In the genomic region with DNA sequence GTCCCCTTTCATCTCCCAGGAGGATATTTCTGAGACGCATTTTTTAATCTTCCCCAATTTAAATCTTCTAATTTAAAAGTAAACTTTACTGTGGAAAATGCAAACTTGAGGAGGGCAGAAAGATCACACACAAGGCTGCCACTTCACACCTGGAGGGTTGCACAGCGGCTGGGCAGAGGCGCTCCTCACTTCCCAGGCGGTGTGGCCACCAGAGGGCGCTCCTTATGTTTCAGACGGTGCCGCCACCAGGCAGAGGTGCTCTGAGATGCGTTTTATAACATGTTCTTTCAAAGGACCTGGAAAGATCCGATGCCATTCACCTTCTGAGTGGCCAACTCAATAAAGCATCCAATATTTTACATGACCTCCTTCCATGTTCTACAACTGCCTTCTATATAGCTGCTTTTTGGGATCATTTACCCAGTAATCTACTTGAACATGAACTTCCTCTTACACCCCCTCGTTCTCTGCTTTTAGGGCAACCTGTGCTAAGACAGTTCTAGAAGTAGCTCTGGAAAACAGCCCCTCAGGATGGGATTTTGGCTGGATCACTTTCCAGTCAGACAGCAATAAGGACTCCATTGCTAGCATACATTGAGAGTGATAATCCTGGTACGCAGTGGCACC, we compare ENCODE assay signal across 9 cellular contexts. TPM values are rescaled to one million over a fixed set of nuclear protein-coding genes. Genes with fewer than 3 reads are reported as not detected.
DNase-seq lines count a peak whose midpoint lies in the region; ATAC-seq and TF ChIP-seq lines count a peak whose summit lies in the region.
"Had no signal": no experiment of that assay in that cellular context is flagged by ENCODE, and none has a peak within 500 bp of the region (broad histone marks: within the 10 kb centered on the region; RNA-seq: fewer than 3 reads in every experiment).

No MANE protein-coding gene starts in this region.

- no peak overlapping the region for H3K4me2 ChIP-seq in PC-3 (ENCODE audit: low read length)

- CTCF ChIA-PET in PC-3 (lab: Charles Lee), result no interaction called here

- peaks cover 25% of the 10 kb centered on the region for H3K27me3 ChIP-seq in PC-3 (ENCODE audit: low read length)
- no peaks in the 10 kb centered on the region for H3K27me3 ChIP-seq in ovary

- TF ChIP-seq EP300 in ovary (IDR thresholded peaks at IDR 0.05), result no peak

- TF ChIP-seq POLR2A in ovary (IDR thresholded peaks at IDR 0.05), result no peak

- no peaks in the 10 kb centered on the region for H4K20me1 ChIP-seq in PC-3 (ENCODE audit: low read length)

- peak; percentile 63 for DNase-seq in NCI-H82 (lab: John Stamatoyannopoulos, UW)
- DNase-seq in NCI-H82 treated with DMSO at 0.1 percent for 48 hours (lab: John Stamatoyannopoulos, UW; ENCODE audit: unreplicated experiment), result no peak
- DNase-seq in PC-3, result peak; percentile 41
- peak; percentile 17 for DNase-seq in epithelial cell of esophagus (ENCODE audit: low read depth)
- DNase-seq in stimulated activated CD4-positive, alpha-beta T cell treated with anti-CD3 and anti-CD28 coated beads, Interleukin-4, amount 100 ng/mL, for 1 hour, result peak; percentile 26
- DNase-seq in LoVo (ENCODE audit: low spot score), result no peak
- DNase-seq in islet precursor cell, result no peak
- DNase-seq in ovary, result no peak
- DNase-seq: nucleus accumbens had no signal

- POLR2A ChIA-PET in PC-3 (lab: Charles Lee; ENCODE audit: unreplicated experiment), result no interaction called here

- no peak overlapping the region for H3K4me3 ChIP-seq in PC-3 (ENCODE audit: low read length)
- no peak overlapping the region for H3K4me3 ChIP-seq in epithelial cell of esophagus (ENCODE audit: low read length)
- no peak overlapping the region for H3K4me3 ChIP-seq in ovary

- TF ChIP-seq CTCF in PC-3 (conservative IDR thresholded peaks at IDR 0.05; ENCODE audit: low read depth, low read length), result peak; percentile 62
- TF ChIP-seq CTCF in epithelial cell of esophagus (IDR thresholded peaks at IDR 0.05; ENCODE audit: insufficient read depth, low read depth, low read length, missing control alignments), result peak; percentile 25
- no peak for TF ChIP-seq CTCF in ovary (IDR thresholded peaks at IDR 0.05)

- WGBS in ovary, 3 donors, result 43 to 51% (median 48%) methylated on average over 11 of the region's 11 CpGs

- H3K27ac ChIP-seq in PC-3 (ENCODE audit: low read length) (no peak overlapping the region), ovary (no peak overlapping the region)

- H3K9me2 ChIP-seq in PC-3 (replicated peaks; ENCODE audit: low read length), result no peaks in the 10 kb centered on the region

- H3K9ac ChIP-seq in PC-3 (ENCODE audit: low read length), result no peak overlapping the region

- BruUV-seq in PC-3 (replicated peaks; lab: Mats Ljungman, UMichigan), result no TSS peak

- H3K4me1 ChIP-seq in PC-3 (ENCODE audit: insufficient read depth, low read length) (no peaks in the 10 kb centered on the region), ovary (ENCODE audit: insufficient read depth) (no peaks in the 10 kb centered on the region)

- no peaks in the 10 kb centered on the region for H3F3A ChIP-seq in PC-3 (ENCODE audit: low read length, unreplicated experiment)

- intact Hi-C loops in PC-3 (cut with micrococcal nuclease), result loop anchor here (10.0 kb wide), 1 partner anchor 559 kb away; no protein-coding TSS in a partner anchor
- intact Hi-C loops in ovary (cut with DNase I), result no loop called here

- H2AFZ ChIP-seq in PC-3 (ENCODE audit: low read length), result no peak overlapping the region

- no peak for ATAC-seq in PC-3

- no peaks in the 10 kb centered on the region for H3K36me3 ChIP-seq in PC-3 (ENCODE audit: low read depth, low read length)
- no peaks in the 10 kb centered on the region for H3K36me3 ChIP-seq in ovary

- H3K9me3 ChIP-seq in PC-3 (ENCODE audit: low read length) (no peaks in the 10 kb centered on the region), ovary (no peaks in the 10 kb centered on the region)

- H3K79me2 ChIP-seq in PC-3 (ENCODE audit: low read length), result no peaks in the 10 kb centered on the region

RNA-seq across cellular contexts. Expression of a gene that starts 14.8 kb away (rescaled TPM):
- total RNA-seq in PC-3 (2014; rRNA removed) (not detected in 2 replicates), ovary (1 to 10 TPM; 1.5 to 8.7 (median 5.4) TPM)
- polyA plus RNA-seq in ovary, result 1 to 10 TPM; 3.1 to 8.3 TPM

Comparison
In these comparisons a context has a peak if more than half of its experiments do, and no peak if none do; other contexts are left out.
1. DNase-seq: peak in NCI-H82 (single experiment), PC-3 (single experiment), epithelial cell of esophagus (single experiment) and stimulated activated CD4-positive, alpha-beta T cell treated with anti-CD3 and anti-CD28 coated beads, Interleukin-4, amount 100 ng/mL, for 1 hour (single experiment); none in NCI-H82 treated with DMSO at 0.1 percent for 48 hours (single experiment), LoVo (single experiment), islet precursor cell (single experiment) and ovary (0 of 5).
2. CTCF ChIP-seq: peak in PC-3 (single experiment) and epithelial cell of esophagus (single experiment); none in ovary (0 of 3).